In genomic region chr6:107657755-107658461, GRCh38 we compare ENCODE assay signal across 8 cellular contexts.
DNase-seq lines count a peak whose midpoint lies in the region; ATAC-seq and TF ChIP-seq lines count a peak whose summit lies in the region.

No MANE protein-coding gene starts in this region.

- DNase-seq in DMS 273 (lab: John Stamatoyannopoulos, UW; ENCODE audit: unreplicated experiment) (peak; percentile 74), SK-N-MC (ENCODE audit: low read depth, low spot score) (no peak), astrocyte of the hippocampus (ENCODE audit: low read depth, low spot score) (peak; percentile 43), lower lobe of right lung (peak; percentile 79), stromal cell of bone marrow (ENCODE audit: low read depth) (peak; percentile 85), NCI-H1048 (lab: John Stamatoyannopoulos, UW) (no peak)

- intact Hi-C loops in lower lobe of right lung (cut with DNase I) = no loop called here

- no peak overlapping the region for H3K4me3 ChIP-seq in SK-N-MC
- peak overlapping the region; percentile 27 for H3K4me3 ChIP-seq in lower lobe of right lung

- H3K4me1 ChIP-seq in lower lobe of right lung = peaks cover 30% of the 10 kb centered on the region

- ATAC-seq in GM19455 (IDR thresholded peaks at IDR 0.05; ENCODE audit: unreplicated experiment) (peak; percentile 95), HG03469 (IDR thresholded peaks at IDR 0.05; ENCODE audit: unreplicated experiment) (peak; percentile 76), lower lobe of right lung (peak; percentile 76 to 86)

- H3K9ac ChIP-seq in SK-N-MC (ENCODE audit: insufficient read length) = no peak overlapping the region

- H3K9me3 ChIP-seq in SK-N-MC (ENCODE audit: low read depth, low read length) (no peaks in the 10 kb centered on the region), lower lobe of right lung (no peaks in the 10 kb centered on the region)

- H3K36me3 ChIP-seq in SK-N-MC (ENCODE audit: insufficient read depth, low read length) (no peaks in the 10 kb centered on the region), lower lobe of right lung (no peaks in the 10 kb centered on the region)

- peak overlapping the region; percentile 98 for H3K27ac ChIP-seq in SK-N-MC
- H3K27ac ChIP-seq in lower lobe of right lung = peak overlapping the region; percentile 39

- no peaks in the 10 kb centered on the region for H3K27me3 ChIP-seq in lower lobe of right lung (ENCODE audit: low read depth)

- peak; percentile 15 for TF ChIP-seq CTCF in lower lobe of right lung (IDR thresholded peaks at IDR 0.05)

Comparison
In these comparisons a context has a peak if more than half of its experiments do, and no peak if none do; other contexts are left out.
1. DNase-seq: peak in DMS 273 (single experiment), astrocyte of the hippocampus (single experiment), lower lobe of right lung (single experiment) and stromal cell of bone marrow (single experiment); none in SK-N-MC (single experiment) and NCI-H1048 (single experiment).
2. Peak in every context shown above with its lines, with median percentiles within 50 percentile points of each other: ATAC-seq.